ENCODE assay signal across 12 cellular contexts in genomic region chr7:131655447-131655846, GRCh38.
A peak's percentile ranks its signal among the peaks of the same experiment; 100 is the strongest.
DNase-seq lines count a peak whose midpoint lies in the region; ATAC-seq and TF ChIP-seq lines count a peak whose summit lies in the region.
"Had no signal": no experiment of that assay in that cellular context is flagged by ENCODE, and none has a peak within 500 bp of the region (broad histone marks: within the 10 kb centered on the region; RNA-seq: fewer than 3 reads in every experiment).

No MANE protein-coding gene starts in this region.

- H3K79me2 ChIP-seq in Karpas-422 (ENCODE audit: low read length) (no peaks in the 10 kb centered on the region), PC-9 (ENCODE audit: low read depth) (no peaks in the 10 kb centered on the region)

- no peak for TF ChIP-seq CTCF in sigmoid colon (IDR thresholded peaks at IDR 0.05)
- TF ChIP-seq CTCF in PC-9 (conservative IDR thresholded peaks at IDR 0.05), result no peak

- no peaks in the 10 kb centered on the region for H3K9me3 ChIP-seq in Karpas-422 (ENCODE audit: low read length)
- no peaks in the 10 kb centered on the region for H3K9me3 ChIP-seq in iPS-15b (ENCODE audit: control insufficient read depth, insufficient read depth, low read length)
- H3K9me3 ChIP-seq in sigmoid colon, result no peaks in the 10 kb centered on the region
- H3K9me3 ChIP-seq in PC-9 (ENCODE audit: insufficient read depth, low read depth), result no peaks in the 10 kb centered on the region
- H3K9me3 ChIP-seq: A549, BE2C had no signal

- H3K9me2 ChIP-seq in Karpas-422 (replicated peaks; ENCODE audit: insufficient read depth, low read length), result no peaks in the 10 kb centered on the region
- no peaks in the 10 kb centered on the region for H3K9me2 ChIP-seq in PC-9 (ENCODE audit: insufficient read depth)

- H3K4me2 ChIP-seq in Karpas-422 (ENCODE audit: low read depth, low read length, poor library complexity, severe bottlenecking) (no peak overlapping the region), PC-9 (no peak overlapping the region)
- H3K4me2 ChIP-seq: A549, KMS-11 had no signal

- peaks cover 11% of the 10 kb centered on the region for H3F3A ChIP-seq in PC-9 (ENCODE audit: insufficient read depth, low read depth)

- no peaks in the 10 kb centered on the region for H3K4me1 ChIP-seq in Karpas-422 (ENCODE audit: low read length)
- H3K4me1 ChIP-seq in iPS-15b (ENCODE audit: control insufficient read depth, insufficient read depth, low read length), result no peaks in the 10 kb centered on the region
- H3K4me1 ChIP-seq in sigmoid colon, result no peaks in the 10 kb centered on the region
- peaks cover 17% of the 10 kb centered on the region for H3K4me1 ChIP-seq in PC-9 (replicated peaks; ENCODE audit: insufficient read depth)
- H3K4me1 ChIP-seq: BE2C had no signal

- H3K36me3 ChIP-seq in H7 (replicated peaks; ENCODE audit: control insufficient read depth, insufficient read depth, low read length) (no peaks in the 10 kb centered on the region), Karpas-422 (ENCODE audit: insufficient read depth, low read length) (no peaks in the 10 kb centered on the region), iPS-15b (ENCODE audit: control insufficient read depth, insufficient read depth, low read length) (no peaks in the 10 kb centered on the region), sigmoid colon (no peaks in the 10 kb centered on the region), PC-9 (ENCODE audit: low read depth) (no peaks in the 10 kb centered on the region)
- H3K36me3 ChIP-seq: BE2C had no signal

- WGBS in sigmoid colon, 2 donors, result 91 to 94% methylated on average over 6 of the region's 6 CpGs

- no peak overlapping the region for H3K27ac ChIP-seq in Karpas-422 (ENCODE audit: low read length)
- H3K27ac ChIP-seq in sigmoid colon, result no peak overlapping the region
- H3K27ac ChIP-seq in PC-9, result no peak overlapping the region
- H3K27ac ChIP-seq: A549, C4-2B, KMS-11 had no signal

- H4K20me1 ChIP-seq in Karpas-422 (ENCODE audit: insufficient read depth, low read depth, low read length), result no peaks in the 10 kb centered on the region
- H4K20me1 ChIP-seq in PC-9 (ENCODE audit: insufficient read depth), result no peaks in the 10 kb centered on the region

- DNase-seq in H7, result peak; percentile 35
- peak; percentile 33 for DNase-seq in Karpas-422
- peak; percentile 39 for DNase-seq in sigmoid colon
- DNase-seq in DMS114 treated with DMSO at 0.1 percent for 48 hours (lab: John Stamatoyannopoulos, UW; ENCODE audit: unreplicated experiment), result no peak
- DNase-seq in PC-9, result no peak
- DNase-seq: BE2C, EL had no signal

- no TSS peak for BruUV-seq in PC-9 (replicated peaks; lab: Mats Ljungman, UMichigan)

- H3K9ac ChIP-seq in Karpas-422 (ENCODE audit: low read length), result no peak overlapping the region
- H3K9ac ChIP-seq in iPS-15b (ENCODE audit: low read depth, low read length), result peak overlapping the region; percentile 57
- H3K9ac ChIP-seq: KMS-11 had no signal

- no peak overlapping the region for H3K4me3 ChIP-seq in H7 (ENCODE audit: insufficient read depth, low read depth, low read length)
- H3K4me3 ChIP-seq in Karpas-422 (ENCODE audit: low read length), result no peak overlapping the region
- H3K4me3 ChIP-seq in iPS-15b (ENCODE audit: low read depth, low read length), result no peak overlapping the region
- H3K4me3 ChIP-seq in sigmoid colon, result no peak overlapping the region
- no peak overlapping the region for H3K4me3 ChIP-seq in PC-9
- H3K4me3 ChIP-seq: A549 had no signal

- intact Hi-C loops in sigmoid colon (cut with DNase I) (no loop called here), PC-9 (cut with micrococcal nuclease; ENCODE audit: unreplicated experiment) (loop anchor here (10.0 kb wide), 1 partner anchor 761 kb away; no protein-coding TSS in a partner anchor)

- no peak overlapping the region for H2AFZ ChIP-seq in Karpas-422 (ENCODE audit: low read length)
- H2AFZ ChIP-seq in PC-9, result no peak overlapping the region

- POLR2A ChIA-PET in PC-9 (lab: Charles Lee; ENCODE audit: unreplicated experiment), result no interaction called here

- no peak for ATAC-seq in GM18498 (IDR thresholded peaks at IDR 0.05; ENCODE audit: unreplicated experiment)

- TF ChIP-seq POLR2A in sigmoid colon (IDR thresholded peaks at IDR 0.05), result no peak

- H3K27me3 ChIP-seq in H7 (ENCODE audit: control insufficient read depth, insufficient read depth, low read length), result no peaks in the 10 kb centered on the region
- H3K27me3 ChIP-seq in Karpas-422 (ENCODE audit: low read length), result no peaks in the 10 kb centered on the region
- H3K27me3 ChIP-seq in iPS-15b (ENCODE audit: control insufficient read depth, insufficient read depth, low read length), result no peaks in the 10 kb centered on the region
- no peaks in the 10 kb centered on the region for H3K27me3 ChIP-seq in sigmoid colon
- no peaks in the 10 kb centered on the region for H3K27me3 ChIP-seq in PC-9 (ENCODE audit: insufficient read depth, low read depth)

- no peak for TF ChIP-seq EP300 in sigmoid colon (IDR thresholded peaks at IDR 0.05)

- CTCF ChIA-PET in PC-9 (lab: Charles Lee), result interaction anchor here (0.6 to 0.9 kb wide), 2 partner anchors 59 to 147 kb away, joined by 3 to 7 read pairs; no protein-coding TSS in a partner anchor

Comparison
In these comparisons a context has a peak if more than half of its experiments do, and no peak if none do; other contexts are left out.
1. DNase-seq: peak in H7 (single experiment), Karpas-422 (single experiment) and sigmoid colon (single experiment); none in DMS114 treated with DMSO at 0.1 percent for 48 hours (single experiment) and PC-9 (0 of 2).